22 cellular contexts compared by ENCODE assay signal in genomic region chr15:62914461-62915079, GRCh38.
"Had no signal": no experiment of that assay in that cellular context is flagged by ENCODE, and none has a peak within 500 bp of the region (broad histone marks: within the 10 kb centered on the region; RNA-seq: fewer than 3 reads in every experiment).

No MANE protein-coding gene starts in this region.

- DNase-seq: activated CD4-positive, alpha-beta T cell treated with anti-CD3 and anti-CD28 coated beads, Interleukin-2, amount 10 ng/mL, durations not matched to agents 24 days and 14 days; activated CD8-positive, alpha-beta memory T cell treated with anti-CD3 and anti-CD28 coated beads, Interleukin-2, amount 10 ng/mL, durations not matched to agents 7 days and 5 days; activated CD8-positive, alpha-beta T cell treated with anti-CD3 and anti-CD28 coated beads for 36 hours; activated gamma-delta T cell treated with Interleukin-2 at 50 U/mL for 16 hours; anterior cingulate cortex; body of pancreas; central memory CD4-positive, alpha-beta T cell; dorsolateral prefrontal cortex; effector memory CD8-positive, alpha-beta T cell; glutamatergic neuron; left colon; mucosa of descending colon; nephron progenitor cell; nucleus accumbens; posterior cingulate gyrus; right lobe of liver; small intestine; stimulated activated CD4-positive, alpha-beta T cell treated with anti-CD3 and anti-CD28 coated beads, Interleukin-2, amount 100 ng/mL, for 48 hours; stimulated activated CD8-positive, alpha-beta memory T cell treated with anti-CD3 and anti-CD28 coated beads, Interleukin-4, amount 100 ng/mL, for 48 hours; stimulated activated naive B cell treated with anti-CD40 and anti-IgM and Interleukin-4, amounts not matched to agents 10 μg/mL and 1 μg/mL and 100 μg/mL, for 72 hours had no signal

- H3K36me3 ChIP-seq: esophagus muscularis mucosa, right lobe of liver had no signal

- H3K79me2 ChIP-seq: hepatocyte had no signal

- H3K9me3 ChIP-seq: body of pancreas, esophagus muscularis mucosa, mucosa of descending colon, right lobe of liver had no signal

- H3K27me3 ChIP-seq: body of pancreas, dorsolateral prefrontal cortex, esophagus muscularis mucosa, hepatocyte, right lobe of liver had no signal

- H3K4me2 ChIP-seq: hepatocyte had no signal

- H3K27ac ChIP-seq: dorsolateral prefrontal cortex, esophagus muscularis mucosa, hepatocyte, right lobe of liver had no signal

- H3K4me3 ChIP-seq: body of pancreas, dorsolateral prefrontal cortex, esophagus muscularis mucosa, hepatocyte, mucosa of descending colon, right lobe of liver had no signal

- H3K4me1 ChIP-seq: right lobe of liver had no signal
